33 cellular contexts compared by ENCODE assay signal in the genomic region with DNA sequence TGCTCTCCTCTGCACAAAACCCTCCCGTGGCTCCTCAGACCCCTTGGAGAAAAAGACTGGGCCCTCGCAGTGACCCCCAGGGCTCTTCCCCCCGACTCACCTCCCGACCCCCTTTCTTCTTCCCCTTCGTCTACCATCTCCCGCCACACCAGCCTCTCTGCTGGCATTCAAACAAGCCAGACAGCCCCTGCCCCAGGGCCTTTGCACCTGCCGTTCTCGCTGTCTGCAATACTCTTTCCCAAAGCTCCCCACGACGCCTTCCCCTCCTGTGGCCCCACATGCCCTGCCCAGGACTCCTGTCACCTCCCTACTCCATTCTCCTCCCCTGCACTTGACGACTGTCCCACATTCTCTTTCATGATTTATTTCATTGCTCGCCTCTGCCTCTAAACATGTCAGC.
DNase-seq lines count a peak whose midpoint lies in the region; ATAC-seq and TF ChIP-seq lines count a peak whose summit lies in the region.
"Had no signal": no experiment of that assay in that cellular context is flagged by ENCODE, and none has a peak within 500 bp of the region (broad histone marks: within the 10 kb centered on the region; RNA-seq: fewer than 3 reads in every experiment).

No MANE protein-coding gene starts in this region.

- H3K4me3 ChIP-seq in HEK293 (ENCODE audit: low read depth, low read length) (no peak overlapping the region), neural cell (ENCODE audit: low read length) (no peak overlapping the region)
- H3K4me3 ChIP-seq: A549; BLaER1; BLaER1 treated with 17β-estradiol and CSF1 and Interleukin-3, amounts not matched to agents 10 nM and 100 nM had no signal

- peak overlapping the region; percentile 20 for H3K9ac ChIP-seq in neural cell (ENCODE audit: low read length)
- H3K9ac ChIP-seq: BLaER1; BLaER1 treated with 17β-estradiol and CSF1 and Interleukin-3, amounts not matched to agents 10 nM and 100 nM had no signal

- CTCF ChIA-PET in HEK293 (lab: Yijun Ruan, JAX), result no interaction called here

- no peaks in the 10 kb centered on the region for H3K79me2 ChIP-seq in neural cell (replicated peaks; ENCODE audit: insufficient read depth, low read length)

- no peak overlapping the region for H3K4me3 Mint-ChIP-seq in progenitor cell of endocrine pancreas (ENCODE audit: low read depth)
- H3K4me3 Mint-ChIP-seq: B cell; CD14-positive monocyte; CD4-positive, alpha-beta memory T cell; CD4-positive, alpha-beta T cell; CD4-positive, CD25-positive, alpha-beta regulatory T cell; CD8-positive, alpha-beta memory T cell; CD8-positive, alpha-beta T cell had no signal

- H3K9me2 ChIP-seq in neural cell (ENCODE audit: insufficient read depth, low read length), result no peaks in the 10 kb centered on the region

- peaks cover 1% of the 10 kb centered on the region for H3K36me3 Mint-ChIP-seq in progenitor cell of endocrine pancreas (ENCODE audit: insufficient read depth)
- H3K36me3 Mint-ChIP-seq: CD14-positive monocyte; CD4-positive, alpha-beta memory T cell; CD4-positive, CD25-positive, alpha-beta regulatory T cell; CD8-positive, alpha-beta memory T cell; CD8-positive, alpha-beta T cell had no signal

- no peak overlapping the region for H3K4me2 ChIP-seq in neural cell (ENCODE audit: low read length)
- H3K4me2 ChIP-seq: A549; BLaER1; BLaER1 treated with 17β-estradiol and CSF1 and Interleukin-3, amounts not matched to agents 10 nM and 100 nM had no signal

- POLR2A ChIA-PET in HEK293 (lab: Yijun Ruan, JAX), result no interaction called here

- no peak for DNase-seq in progenitor cell of endocrine pancreas (ENCODE audit: low spot score, unreplicated experiment)
- DNase-seq in OCI-M1 (lab: John Stamatoyannopoulos, UW), result no peak
- DNase-seq in NOMO-1 treated with DMSO at 0.1 percent for 48 hours (lab: John Stamatoyannopoulos, UW; ENCODE audit: unreplicated experiment), result no peak
- DNase-seq: 8988T; ACHN; AML-193; BE2C; C1 segment of cervical spinal cord; Caco-2; Calu3; CD4-positive, alpha-beta memory T cell; CD4-positive, alpha-beta T cell; CD4-positive, CD25-positive, alpha-beta regulatory T cell; CD8-positive, alpha-beta memory T cell; CD8-positive, alpha-beta T cell; COR-L47; DMS 273 treated with DMSO at 0.1 percent for 48 hours; DMS153; DMS53; DMS79; DMS79 treated with DMSO at 0.1 percent for 48 hours; DND-41; EL had no signal

- H3K4me1 ChIP-seq in HEK293 (ENCODE audit: control insufficient read depth, insufficient read depth, low read length), result no peaks in the 10 kb centered on the region
- H3K4me1 ChIP-seq: Caco-2 had no signal

- H3K4me1 Mint-ChIP-seq in progenitor cell of endocrine pancreas (ENCODE audit: low read depth), result no peaks in the 10 kb centered on the region
- H3K4me1 Mint-ChIP-seq: B cell; CD4-positive, alpha-beta memory T cell; CD8-positive, alpha-beta memory T cell had no signal

- TF ChIP-seq CTCF in HEK293 (tag by site-specific recombination; IDR thresholded peaks at IDR 0.05), result no peak
- TF ChIP-seq CTCF in neural cell (IDR thresholded peaks at IDR 0.05; ENCODE audit: poor library complexity, severe bottlenecking), result no peak
- TF ChIP-seq CTCF in progenitor cell of endocrine pancreas (IDR thresholded peaks at IDR 0.05; ENCODE audit: unreplicated experiment), result no peak

- H3K27ac ChIP-seq in HEK293 (ENCODE audit: extremely low read depth, low read depth, low read length) (no peak overlapping the region), neural cell (ENCODE audit: low read length) (peak overlapping the region; percentile 98)
- H3K27ac ChIP-seq: 22Rv1; A549; BLaER1; BLaER1 treated with 17β-estradiol and CSF1 and Interleukin-3, amounts not matched to agents 10 nM and 100 nM; C4-2B had no signal

- peaks cover 10% of the 10 kb centered on the region for H3F3A ChIP-seq in neural cell (ENCODE audit: insufficient read depth, low read length, poor library complexity, severe bottlenecking)

- ATAC-seq in GM21786 (IDR thresholded peaks at IDR 0.05; ENCODE audit: unreplicated experiment), result no peak
- ATAC-seq: A549; CD8-positive, alpha-beta T cell had no signal

- H3K9me3 ChIP-seq in HEK293 (ENCODE audit: control insufficient read depth, insufficient read depth, low read depth, low read length) (no peaks in the 10 kb centered on the region), neural cell (ENCODE audit: low read length) (no peaks in the 10 kb centered on the region)
- H3K9me3 ChIP-seq: A549; BE2C; BLaER1; BLaER1 treated with 17β-estradiol and CSF1 and Interleukin-3, amounts not matched to agents 10 nM and 100 nM; Caco-2 had no signal

- TF ChIP-seq EP300 in neural cell (conservative IDR thresholded peaks at IDR 0.05; ENCODE audit: poor library complexity, severe bottlenecking), result no peak

- H3K27ac Mint-ChIP-seq in progenitor cell of endocrine pancreas, result peak overlapping the region; percentile 34
- H3K27ac Mint-ChIP-seq: B cell; CD4-positive, alpha-beta memory T cell; CD4-positive, alpha-beta T cell; CD4-positive, CD25-positive, alpha-beta regulatory T cell; CD8-positive, alpha-beta memory T cell; CD8-positive, alpha-beta T cell had no signal

- no peak for TF ChIP-seq RAD21 in neural cell (conservative IDR thresholded peaks at IDR 0.05)

- no peaks in the 10 kb centered on the region for H3K36me3 ChIP-seq in HEK293 (ENCODE audit: control insufficient read depth in 2 of 2, insufficient read depth in 1 of 2, low read length in 2 of 2)
- H3K36me3 ChIP-seq in neural cell (ENCODE audit: insufficient read depth, low read length), result no peaks in the 10 kb centered on the region
- H3K36me3 ChIP-seq: BE2C; BLaER1; BLaER1 treated with 17β-estradiol and CSF1 and Interleukin-3, amounts not matched to agents 10 nM and 100 nM had no signal

- H3K9me3 Mint-ChIP-seq in progenitor cell of endocrine pancreas (ENCODE audit: low read depth), result no peaks in the 10 kb centered on the region
- H3K9me3 Mint-ChIP-seq: CD4-positive, alpha-beta memory T cell; CD4-positive, alpha-beta T cell; CD4-positive, CD25-positive, alpha-beta regulatory T cell; CD8-positive, alpha-beta memory T cell; CD8-positive, alpha-beta T cell had no signal

- H4K20me1 ChIP-seq in neural cell (ENCODE audit: insufficient read depth), result no peaks in the 10 kb centered on the region
- H4K20me1 ChIP-seq: BLaER1; BLaER1 treated with 17β-estradiol and CSF1 and Interleukin-3, amounts not matched to agents 10 nM and 100 nM had no signal

- no peak overlapping the region for H2AFZ ChIP-seq in neural cell (ENCODE audit: low read depth, low read length)

- no peaks in the 10 kb centered on the region for H3K27me3 ChIP-seq in neural cell (ENCODE audit: insufficient read depth, low read depth, low read length)
- H3K27me3 ChIP-seq: BE2C; BLaER1; BLaER1 treated with 17β-estradiol and CSF1 and Interleukin-3, amounts not matched to agents 10 nM and 100 nM had no signal

- no peaks in the 10 kb centered on the region for H3K27me3 Mint-ChIP-seq in progenitor cell of endocrine pancreas

TF ChIP-seq in HEK293, 187 proteins besides CTCF, POLR2A, EP300 and RAD21:
- TF ChIP-seq, protein P1, sequence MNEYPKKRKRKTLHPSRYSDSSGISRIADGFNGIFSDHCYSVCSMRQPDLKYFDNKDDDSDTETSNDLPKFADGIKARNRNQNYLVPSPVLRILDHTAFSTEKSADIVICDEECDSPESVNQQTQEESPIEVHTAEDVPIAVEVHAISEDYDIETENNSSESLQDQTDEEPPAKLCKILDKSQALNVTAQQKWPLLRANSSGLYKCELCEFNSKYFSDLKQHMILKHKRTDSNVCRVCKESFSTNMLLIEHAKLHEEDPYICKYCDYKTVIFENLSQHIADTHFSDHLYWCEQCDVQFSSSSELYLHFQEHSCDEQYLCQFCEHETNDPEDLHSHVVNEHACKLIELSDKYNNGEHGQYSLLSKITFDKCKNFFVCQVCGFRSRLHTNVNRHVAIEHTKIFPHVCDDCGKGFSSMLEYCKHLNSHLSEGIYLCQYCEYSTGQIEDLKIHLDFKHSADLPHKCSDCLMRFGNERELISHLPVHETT (tag by site-specific recombination; IDR thresholded peaks at IDR 0.05), result no peak
- TF ChIP-seq ZNF623 (tag by site-specific recombination; IDR thresholded peaks at IDR 0.05), result peak; percentile 95

TF ChIP-seq in neural cell, 6 proteins besides CTCF, POLR2A, EP300 and RAD21:
- TF ChIP-seq EZH2 (IDR thresholded peaks at IDR 0.05; ENCODE audit: borderline replicate concordance, insufficient read depth, low read length, poor library complexity, severe bottlenecking), result no peak
- TF ChIP-seq TAF1 (IDR thresholded peaks at IDR 0.05; ENCODE audit: low read depth), result no peak
- no peak for TF ChIP-seq MXI1 (conservative IDR thresholded peaks at IDR 0.05; ENCODE audit: poor library complexity, severe bottlenecking)
- TF ChIP-seq SMC3 (conservative IDR thresholded peaks at IDR 0.05; ENCODE audit: poor library complexity), result no peak
- no peak for TF ChIP-seq REST (IDR thresholded peaks at IDR 0.05; ENCODE audit: borderline replicate concordance)
- no peak for TF ChIP-seq POLR2AphosphoS5 (IDR thresholded peaks at IDR 0.05)
